ENCODE assay signal across 1 cellular context in the genomic region with DNA sequence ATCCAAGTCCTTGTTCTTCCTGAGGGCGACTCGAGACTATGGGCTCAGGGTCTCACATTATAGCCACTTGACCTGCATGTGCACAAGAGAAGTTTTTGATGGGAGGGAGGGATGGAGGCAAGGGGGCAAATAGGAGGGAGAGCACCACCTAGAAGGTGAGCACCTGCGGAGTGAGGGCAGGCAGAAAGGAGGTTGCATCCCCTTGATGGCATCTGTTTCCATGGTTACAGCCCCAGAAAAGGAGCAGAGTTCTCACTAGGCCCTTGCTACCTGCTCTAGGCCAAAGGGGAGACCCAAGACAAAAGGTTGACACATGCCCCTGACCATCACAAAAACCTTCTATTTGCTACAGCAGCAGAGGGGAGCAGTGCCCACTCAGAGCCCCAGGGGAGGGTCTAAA.
TF ChIP-seq lines count a peak whose summit lies in the region.

No MANE protein-coding gene starts in this region.

TF ChIP-seq in IMR-90, 13 proteins besides CTCF, POLR2A, EP300 and RAD21 (continued from another document):
- TF ChIP-seq, protein P1, sequence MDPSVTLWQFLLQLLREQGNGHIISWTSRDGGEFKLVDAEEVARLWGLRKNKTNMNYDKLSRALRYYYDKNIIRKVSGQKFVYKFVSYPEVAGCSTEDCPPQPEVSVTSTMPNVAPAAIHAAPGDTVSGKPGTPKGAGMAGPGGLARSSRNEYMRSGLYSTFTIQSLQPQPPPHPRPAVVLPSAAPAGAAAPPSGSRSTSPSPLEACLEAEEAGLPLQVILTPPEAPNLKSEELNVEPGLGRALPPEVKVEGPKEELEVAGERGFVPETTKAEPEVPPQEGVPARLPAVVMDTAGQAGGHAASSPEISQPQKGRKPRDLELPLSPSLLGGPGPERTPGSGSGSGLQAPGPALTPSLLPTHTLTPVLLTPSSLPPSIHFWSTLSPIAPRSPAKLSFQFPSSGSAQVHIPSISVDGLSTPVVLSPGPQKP (IDR thresholded peaks at IDR 0.05; ENCODE audit: borderline replicate concordance, low read depth, low read length): no peak
- TF ChIP-seq RCOR1 (IDR thresholded peaks at IDR 0.05; ENCODE audit: insufficient replicate concordance, low read length): no peak
- TF ChIP-seq SMC3 (IDR thresholded peaks at IDR 0.05; ENCODE audit: low read depth, low read length): no peak
